Comparison of ENCODE assay signal across 9 cellular contexts in the genomic region with DNA sequence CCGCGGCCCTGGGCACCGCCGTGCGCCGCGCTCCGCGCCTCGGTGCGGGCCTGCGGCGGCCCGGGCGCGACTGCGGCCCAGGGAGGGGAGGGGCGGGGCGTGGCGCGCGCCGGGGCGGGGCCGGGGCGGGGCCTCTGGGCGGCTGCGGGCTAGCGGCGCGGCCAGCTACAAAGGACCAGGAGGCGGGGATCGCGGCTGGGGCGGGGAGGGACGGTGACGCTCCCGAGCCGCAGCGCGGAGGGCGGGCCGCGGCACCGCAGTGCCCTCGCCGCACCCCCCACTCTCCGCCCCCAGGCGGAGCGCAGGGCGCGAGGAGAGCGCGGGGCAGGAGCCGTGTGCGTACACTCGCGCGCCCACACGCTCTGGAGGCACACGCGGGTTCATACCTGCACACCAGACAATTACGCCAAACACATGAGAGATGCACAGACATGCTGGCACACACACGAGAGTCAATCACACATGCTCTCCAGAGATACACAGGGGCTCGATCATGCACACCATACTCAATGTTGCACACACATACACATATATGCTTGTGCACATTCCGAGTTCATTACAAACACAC. TPM values are rescaled to one million over a fixed set of nuclear protein-coding genes. Genes with fewer than 3 reads are reported as not detected.
DNase-seq lines count a peak whose midpoint lies in the region; ATAC-seq lines count a peak whose summit lies in the region.
"Had no signal": no experiment of that assay in that cellular context is flagged by ENCODE, and none has a peak within 500 bp of the region (broad histone marks: within the 10 kb centered on the region; RNA-seq: fewer than 3 reads in every experiment).

Gene CRMP1 (minus strand): TSS at position 74 of the 568 bp plus-strand sequence. CDS start 117 bp downstream, outside the sequence.

- DNase-seq in COR-L47 (lab: John Stamatoyannopoulos, UW) (peak; percentile 81), NCI-H1694 treated with DMSO at 0.1 percent for 48 hours (lab: John Stamatoyannopoulos, UW) (peak; percentile 44), cerebellar cortex (ENCODE audit: low spot score) (peak; percentile 69), myocyte (ENCODE audit: low read depth) (no peak)
- DNase-seq in activated CD4-positive, CD25-positive, alpha-beta regulatory T cell treated with anti-CD3 and anti-CD28 coated beads, Interleukin-2, amount 50 U/mL, for 72 hours, result no peak

- peaks cover 5% of the 10 kb centered on the region for H3K36me3 Mint-ChIP-seq in activated T-helper 17 cell treated with anti-CD3 and anti-CD28 coated beads, Interleukin-2, amount 50 U/mL, for 72 hours (ENCODE audit: low read depth)

- H3K27me3 Mint-ChIP-seq in activated T-helper 17 cell treated with anti-CD3 and anti-CD28 coated beads, Interleukin-2, amount 50 U/mL, for 72 hours, result peaks cover 47% of the 10 kb centered on the region

- H3K27ac Mint-ChIP-seq in activated T-helper 17 cell treated with anti-CD3 and anti-CD28 coated beads, Interleukin-2, amount 50 U/mL, for 72 hours, result no peak within 1 kb of the TSS
- H3K27ac Mint-ChIP-seq: T-helper 2 cell treated with Interferon-gamma antibody and Interleukin-4, amounts not matched to agents 5 μg/mL and 100 μg/mL, for 36 hours had no signal

- no peak within 1 kb of the TSS for H3K4me3 Mint-ChIP-seq in activated T-helper 17 cell treated with anti-CD3 and anti-CD28 coated beads, Interleukin-2, amount 50 U/mL, for 72 hours
- H3K4me3 Mint-ChIP-seq: T-helper 2 cell treated with Interferon-gamma antibody and Interleukin-4, amounts not matched to agents 5 μg/mL and 100 μg/mL, for 36 hours had no signal

- peaks cover 4% of the 10 kb centered on the region for H3K4me1 Mint-ChIP-seq in activated T-helper 17 cell treated with anti-CD3 and anti-CD28 coated beads, Interleukin-2, amount 50 U/mL, for 72 hours

- peaks cover 5% of the 10 kb centered on the region for H3K9me3 Mint-ChIP-seq in activated T-helper 17 cell treated with anti-CD3 and anti-CD28 coated beads, Interleukin-2, amount 50 U/mL, for 72 hours
- H3K9me3 Mint-ChIP-seq: T-helper 2 cell treated with Interferon-gamma antibody and Interleukin-4, amounts not matched to agents 5 μg/mL and 100 μg/mL, for 36 hours had no signal

- no peak for ATAC-seq in GM21786 (IDR thresholded peaks at IDR 0.05; ENCODE audit: unreplicated experiment)
- no peak for ATAC-seq in activated T-helper 17 cell treated with anti-CD3 and anti-CD28 coated beads, Interleukin-2, amount 50 U/mL, for 72 hours (replicated peaks)
- no peak for ATAC-seq in GM21723 (IDR thresholded peaks at IDR 0.05; ENCODE audit: unreplicated experiment)

RNA-seq across cellular contexts. Expression of gene CRMP1, which starts in this region (rescaled TPM):
- total RNA-seq in myocyte, result 23.2 and 23.6 TPM in 2 replicates
- 57.6 TPM for polyA plus RNA-seq in myocyte (2012)
- total RNA-seq in activated T-helper 17 cell treated with anti-CD3 and anti-CD28 coated beads, Interleukin-2, amount 50 U/mL, for 72 hours, result not detected

Comparison
In these comparisons a context has a peak if more than half of its experiments do, and no peak if none do; other contexts are left out.
1. RNA of gene CRMP1 (total RNA-seq): 23.2 to 23.6 TPM in myocyte; not detected in activated T-helper 17 cell treated with anti-CD3 and anti-CD28 coated beads, Interleukin-2, amount 50 U/mL, for 72 hours; every median in the first group is over 10 times any median in the second.
2. DNase-seq: peak in COR-L47 (single experiment), NCI-H1694 treated with DMSO at 0.1 percent for 48 hours (single experiment) and cerebellar cortex (single experiment); none in myocyte (single experiment) and activated CD4-positive, CD25-positive, alpha-beta regulatory T cell treated with anti-CD3 and anti-CD28 coated beads, Interleukin-2, amount 50 U/mL, for 72 hours (single experiment).